ENCODE assay signal across 1 cellular context in genomic region chr15:68559342-68560310, GRCh38.
TF ChIP-seq lines count a peak whose summit lies in the region.

No MANE protein-coding gene starts in this region.

TF ChIP-seq in HepG2, 621 proteins besides CTCF, POLR2A, EP300 and RAD21 (continued from another document):
- TF ChIP-seq HMGXB3 (CRISPR knock-in tag; IDR thresholded peaks at IDR 0.05; ENCODE audit: borderline replicate concordance), result no peak
- TF ChIP-seq LCORL (IDR thresholded peaks at IDR 0.05), result no peak
- TF ChIP-seq LCORL (CRISPR knock-in tag; IDR thresholded peaks at IDR 0.05), result no peak
- 0 out of 2 replicates have a peak, but pooled peaks have one; percentile 57 for TF ChIP-seq ZNF891 (CRISPR knock-in tag; IDR thresholded peaks at IDR 0.05)
- TF ChIP-seq NRL (CRISPR knock-in tag; IDR thresholded peaks at IDR 0.05; ENCODE audit: borderline replicate concordance), result 0 out of 2 replicates have a peak, but pooled peaks have one; percentile 55
- TF ChIP-seq FOSL2 (CRISPR knock-in tag; IDR thresholded peaks at IDR 0.05), result no peak
- TF ChIP-seq, protein P1, sequence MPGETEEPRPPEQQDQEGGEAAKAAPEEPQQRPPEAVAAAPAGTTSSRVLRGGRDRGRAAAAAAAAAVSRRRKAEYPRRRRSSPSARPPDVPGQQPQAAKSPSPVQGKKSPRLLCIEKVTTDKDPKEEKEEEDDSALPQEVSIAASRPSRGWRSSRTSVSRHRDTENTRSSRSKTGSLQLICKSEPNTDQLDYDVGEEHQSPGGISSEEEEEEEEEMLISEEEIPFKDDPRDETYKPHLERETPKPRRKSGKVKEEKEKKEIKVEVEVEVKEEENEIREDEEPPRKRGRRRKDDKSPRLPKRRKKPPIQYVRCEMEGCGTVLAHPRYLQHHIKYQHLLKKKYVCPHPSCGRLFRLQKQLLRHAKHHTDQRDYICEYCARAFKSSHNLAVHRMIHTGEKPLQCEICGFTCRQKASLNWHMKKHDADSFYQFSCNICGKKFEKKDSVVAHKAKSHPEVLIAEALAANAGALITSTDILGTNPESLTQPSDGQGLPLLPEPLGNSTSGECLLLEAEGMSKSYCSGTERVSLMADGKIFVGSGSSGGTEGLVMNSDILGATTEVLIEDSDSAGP (CRISPR knock-in tag; IDR thresholded peaks at IDR 0.05; ENCODE audit: borderline replicate concordance), result peak; percentile 51; the same call in 1 of the 2 replicates
- TF ChIP-seq KDM2A (CRISPR knock-in tag; IDR thresholded peaks at IDR 0.05; ENCODE audit: borderline replicate concordance, low read depth), result peak; percentile 64; the same call in 1 of the 2 replicates
- peak; percentile 51; the same call in 1 of the 2 replicates for TF ChIP-seq MYC (CRISPR knock-in tag; IDR thresholded peaks at IDR 0.05; ENCODE audit: borderline replicate concordance)
- no peak for TF ChIP-seq ZKSCAN1 (IDR thresholded peaks at IDR 0.05; ENCODE audit: low read length)
- TF ChIP-seq ZNF414 (CRISPR knock-in tag; IDR thresholded peaks at IDR 0.05), result no peak
- TF ChIP-seq ZNF790 (CRISPR knock-in tag; IDR thresholded peaks at IDR 0.05; ENCODE audit: borderline replicate concordance), result no peak
- TF ChIP-seq ZSCAN30 (CRISPR knock-in tag; IDR thresholded peaks at IDR 0.05), result no peak
- no peak for TF ChIP-seq ZNF883 (CRISPR knock-in tag; IDR thresholded peaks at IDR 0.05; ENCODE audit: not compliant biosample characterization)
- no peak for TF ChIP-seq ZNF275 (CRISPR knock-in tag; IDR thresholded peaks at IDR 0.05; ENCODE audit: borderline replicate concordance)
- no peak for TF ChIP-seq SRY (CRISPR knock-in tag; IDR thresholded peaks at IDR 0.05)
- TF ChIP-seq ZNF253 (CRISPR knock-in tag; IDR thresholded peaks at IDR 0.05; ENCODE audit: borderline replicate concordance), result 0 out of 2 replicates have a peak, but pooled peaks have one; percentile 22
- TF ChIP-seq FLYWCH1 (CRISPR knock-in tag; IDR thresholded peaks at IDR 0.05), result no peak
- TF ChIP-seq HIVEP1 (CRISPR knock-in tag; IDR thresholded peaks at IDR 0.05), result 0 out of 2 replicates have a peak, but pooled peaks have one; percentile 33
- TF ChIP-seq, protein P2, sequence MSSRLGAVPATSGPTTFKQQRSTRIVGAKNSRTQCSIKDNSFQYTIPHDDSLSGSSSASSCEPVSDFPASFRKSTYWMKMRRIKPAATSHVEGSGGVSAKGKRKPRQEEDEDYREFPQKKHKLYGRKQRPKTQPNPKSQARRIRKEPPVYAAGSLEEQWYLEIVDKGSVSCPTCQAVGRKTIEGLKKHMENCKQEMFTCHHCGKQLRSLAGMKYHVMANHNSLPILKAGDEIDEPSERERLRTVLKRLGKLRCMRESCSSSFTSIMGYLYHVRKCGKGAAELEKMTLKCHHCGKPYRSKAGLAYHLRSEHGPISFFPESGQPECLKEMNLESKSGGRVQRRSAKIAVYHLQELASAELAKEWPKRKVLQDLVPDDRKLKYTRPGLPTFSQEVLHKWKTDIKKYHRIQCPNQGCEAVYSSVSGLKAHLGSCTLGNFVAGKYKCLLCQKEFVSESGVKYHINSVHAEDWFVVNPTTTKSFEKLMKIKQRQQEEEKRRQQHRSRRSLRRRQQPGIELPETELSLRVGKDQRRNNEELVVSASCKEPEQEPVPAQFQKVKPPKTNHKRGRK (CRISPR knock-in tag; IDR thresholded peaks at IDR 0.05), result no peak
- TF ChIP-seq GABPB1 (CRISPR knock-in tag; IDR thresholded peaks at IDR 0.05), result peak; percentile 66; the same call in 1 of the 2 replicates
- TF ChIP-seq, protein P3, sequence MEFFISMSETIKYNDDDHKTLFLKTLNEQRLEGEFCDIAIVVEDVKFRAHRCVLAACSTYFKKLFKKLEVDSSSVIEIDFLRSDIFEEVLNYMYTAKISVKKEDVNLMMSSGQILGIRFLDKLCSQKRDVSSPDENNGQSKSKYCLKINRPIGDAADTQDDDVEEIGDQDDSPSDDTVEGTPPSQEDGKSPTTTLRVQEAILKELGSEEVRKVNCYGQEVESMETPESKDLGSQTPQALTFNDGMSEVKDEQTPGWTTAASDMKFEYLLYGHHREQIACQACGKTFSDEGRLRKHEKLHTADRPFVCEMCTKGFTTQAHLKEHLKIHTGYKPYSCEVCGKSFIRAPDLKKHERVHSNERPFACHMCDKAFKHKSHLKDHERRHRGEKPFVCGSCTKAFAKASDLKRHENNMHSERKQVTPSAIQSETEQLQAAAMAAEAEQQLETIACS (CRISPR knock-in tag; IDR thresholded peaks at IDR 0.05), result peak; percentile 64; the same call in 1 of the 2 replicates
- TF ChIP-seq MAX (IDR thresholded peaks at IDR 0.05), result peak; percentile 41; the same call in 1 of the 2 replicates
- TF ChIP-seq SMC3 (IDR thresholded peaks at IDR 0.05; ENCODE audit: low read length), result peak; percentile 45; the same call in 1 of the 2 replicates
- no peak for TF ChIP-seq ZFY (CRISPR knock-in tag; IDR thresholded peaks at IDR 0.05)
- TF ChIP-seq ELF3 (CRISPR knock-in tag; IDR thresholded peaks at IDR 0.05), result no peak
- no peak for TF ChIP-seq ZNF619 (CRISPR knock-in tag; IDR thresholded peaks at IDR 0.05)
- TF ChIP-seq ETV5 (CRISPR knock-in tag; IDR thresholded peaks at IDR 0.05; ENCODE audit: borderline replicate concordance), result peak; percentile 28; the same call in 1 of the 2 replicates
- no peak for TF ChIP-seq NFYB (CRISPR knock-in tag; IDR thresholded peaks at IDR 0.05)
- TF ChIP-seq UBTF (CRISPR knock-in tag; IDR thresholded peaks at IDR 0.05), result peak; percentile 36; the same call in 1 of the 2 replicates
- no peak for TF ChIP-seq PHF5A (CRISPR knock-in tag; IDR thresholded peaks at IDR 0.05; ENCODE audit: low read depth, unreplicated experiment)
